Comparison of ENCODE assay signal across 1 cellular context in genomic region chr19:13959962-13960862, GRCh38.
TF ChIP-seq lines count a peak whose summit lies in the region.

No MANE protein-coding gene starts in this region.

TF ChIP-seq in GM12878, 131 proteins besides CTCF, POLR2A, EP300 and RAD21:
- TF ChIP-seq IRF3 (IDR thresholded peaks at IDR 0.05): no peak
- TF ChIP-seq NR2F1 (conservative IDR thresholded peaks at IDR 0.05): 0 out of 2 replicates have a peak, but pooled peaks have one; percentile 32
- TF ChIP-seq YBX1 (IDR thresholded peaks at IDR 0.05): no peak
